In the genomic region with DNA sequence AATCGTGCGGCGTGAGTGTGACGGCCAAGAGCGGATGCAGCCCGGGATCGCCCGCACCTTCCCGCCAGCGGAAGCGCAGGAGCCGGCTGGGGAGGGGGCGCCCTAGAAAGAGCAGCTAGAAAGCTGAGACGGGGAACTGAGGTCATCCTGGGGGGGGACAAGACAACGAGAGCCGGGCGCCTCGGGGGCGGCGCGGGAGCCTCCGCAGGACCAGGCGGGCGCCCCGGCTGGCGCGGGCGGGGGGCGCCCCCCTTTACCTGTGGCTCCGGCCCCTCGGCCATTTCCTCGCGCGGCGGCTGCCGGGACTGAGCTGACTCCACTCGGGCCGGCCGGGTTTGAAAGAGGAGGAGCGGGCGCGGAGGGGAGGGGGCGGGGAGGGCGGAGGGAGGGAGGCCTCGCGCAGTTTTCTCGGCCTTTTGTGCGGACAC, we compare ENCODE assay signal across 8 cellular contexts. TPM values are rescaled to one million over a fixed set of nuclear protein-coding genes. Genes with fewer than 3 reads are reported as not detected.
A peak's percentile ranks its signal among the peaks of the same experiment; 100 is the strongest.
DNase-seq lines count a peak whose midpoint lies in the region; ATAC-seq, FAIRE-seq and TF ChIP-seq lines count a peak whose summit lies in the region.
"Not testable (repeated sequence)": the region's sequence is repeated elsewhere in the genome, so short reads cannot be mapped to it uniquely, and the experiment has no call there.

No MANE protein-coding gene starts in this region.

- H3K4me3 ChIP-seq in AG04449 (ENCODE audit: low read depth, low read length), result peak overlapping the region; percentile 70
- H3K4me3 ChIP-seq in keratinocyte (ENCODE audit: control insufficient read depth in 2 of 3, extremely low read depth in 1 of 3, insufficient read depth in 2 of 3, low read depth in 1 of 3, low read length in 3 of 3), result peak overlapping the region; percentile 49 to 81 (median 68)
- peak overlapping the region; percentile 74 to 99 (median 90) for H3K4me3 ChIP-seq in gastrocnemius medialis

- peaks cover 28% of the 10 kb centered on the region for H3K4me1 Mint-ChIP-seq in activated CD8-positive, alpha-beta T cell treated with anti-CD3 and anti-CD28 coated beads for 36 hours (ENCODE audit: low read depth)

- not testable (repeated sequence) for DNase-seq in AG04449 (ENCODE audit: low read depth, low spot score); keratinocyte (ENCODE audit: low read depth, low spot score)
- DNase-seq in NCI-H82 (lab: John Stamatoyannopoulos, UW), result peak; percentile 62
- peak; percentile 65 for DNase-seq in activated CD8-positive, alpha-beta T cell treated with anti-CD3 and anti-CD28 coated beads for 36 hours
- peak; percentile 82 for DNase-seq in ecto neural progenitor cell (ENCODE audit: low spot score)
- DNase-seq in gastrocnemius medialis, result peak; percentile 29 to 62

- in situ Hi-C loops in gastrocnemius medialis (cut with MboI; ENCODE audit: low sequenced_read_pairs in 4 of 4), result not testable (repeated sequence)

- dilution Hi-C loops in keratinocyte (cut with MboI; ENCODE audit: extremely low pct_ligation_motif_present, low sequenced_read_pairs), result not testable (repeated sequence)

- TF ChIP-seq CTCF in AG04449 (IDR thresholded peaks at IDR 0.05; ENCODE audit: insufficient read depth, low read length, missing control alignments); activated CD8-positive, alpha-beta T cell treated with anti-CD3 and anti-CD28 coated beads for 36 hours (IDR thresholded peaks at IDR 0.05); keratinocyte (optimal IDR thresholded peaks at IDR 0.05 in 1 of 3, IDR thresholded peaks at IDR 0.05 in 1 of 3, conservative IDR thresholded peaks at IDR 0.05 in 1 of 3; ENCODE audit: extremely low read depth in 1 of 3, insufficient read depth in 2 of 3, low read length in 3 of 3); gastrocnemius medialis (IDR thresholded peaks at IDR 0.05 in 4 of 5, conservative IDR thresholded peaks at IDR 0.05 in 1 of 5): not testable (repeated sequence)

- H3K27me3 ChIP-seq in keratinocyte (ENCODE audit: control insufficient read depth, extremely low read depth, insufficient read depth, low read length); gastrocnemius medialis: not testable (repeated sequence)

- not testable (repeated sequence) for H3K4me2 ChIP-seq in keratinocyte (ENCODE audit: control insufficient read depth, extremely low read depth, insufficient read depth, low read depth, low read length)

- H3K36me3 Mint-ChIP-seq in activated CD8-positive, alpha-beta T cell treated with anti-CD3 and anti-CD28 coated beads for 36 hours (ENCODE audit: low read depth), result not testable (repeated sequence)

- H2AFZ ChIP-seq in keratinocyte (ENCODE audit: control insufficient read depth, low read length), result not testable (repeated sequence)

- CTCF ChIA-PET in AG04449 (lab: Yijun Ruan, JAX); activated CD8-positive, alpha-beta T cell treated with anti-CD3 and anti-CD28 coated beads for 36 hours (lab: Charles Lee): not testable (repeated sequence)

- peak; percentile 28 for ATAC-seq in GM18909 (IDR thresholded peaks at IDR 0.05; ENCODE audit: poor library complexity, unreplicated experiment)
- peak; percentile 37 for ATAC-seq in HG03135 (IDR thresholded peaks at IDR 0.05; ENCODE audit: unreplicated experiment)
- ATAC-seq in activated CD8-positive, alpha-beta T cell treated with anti-CD3 and anti-CD28 coated beads for 36 hours, result peak; percentile 61
- ATAC-seq in gastrocnemius medialis, result peak; percentile 77 to 79

- FAIRE-seq in keratinocyte (lab: Jason Lieb, UNC), result not testable (repeated sequence)

- peak overlapping the region; percentile 83 for H3K9ac ChIP-seq in keratinocyte (ENCODE audit: control insufficient read depth, extremely low read depth, insufficient read depth, low read length)

- H3K9me1 ChIP-seq in keratinocyte (ENCODE audit: control insufficient read depth, extremely low read depth, insufficient read depth, low read length), result not testable (repeated sequence)

- POLR2A ChIA-PET in AG04449 (lab: Yijun Ruan, JAX), result interaction anchor here (0.6 to 1.2 kb wide), 5 partner anchors 9 to 197 kb away, joined by 3 to 4 read pairs (median 3); a partner anchor contains a TSS
- POLR2A ChIA-PET in activated CD8-positive, alpha-beta T cell treated with anti-CD3 and anti-CD28 coated beads for 36 hours (lab: Charles Lee), result not testable (repeated sequence)

- not testable (repeated sequence) for H3K4me1 ChIP-seq in keratinocyte (ENCODE audit: control insufficient read depth, extremely low read depth, insufficient read depth, low read length)
- H3K4me1 ChIP-seq in gastrocnemius medialis, result peaks cover 11 to 19% of the 10 kb centered on the region in 2 donors

- H3K79me2 ChIP-seq in keratinocyte (ENCODE audit: control insufficient read depth, insufficient read depth, low read length), result peaks cover 30% of the 10 kb centered on the region

- H3K36me3 ChIP-seq in keratinocyte (ENCODE audit: control insufficient read depth in 2 of 2, extremely low read depth in 1 of 2, insufficient read depth in 2 of 2, low read length in 2 of 2); gastrocnemius medialis: not testable (repeated sequence)

- not testable (repeated sequence) for H3K27ac Mint-ChIP-seq in activated CD8-positive, alpha-beta T cell treated with anti-CD3 and anti-CD28 coated beads for 36 hours

- H3K9me3 ChIP-seq in keratinocyte (ENCODE audit: control insufficient read depth, low read depth, low read length); gastrocnemius medialis: not testable (repeated sequence)

- peak overlapping the region; percentile 70 for H3K4me3 Mint-ChIP-seq in activated CD8-positive, alpha-beta T cell treated with anti-CD3 and anti-CD28 coated beads for 36 hours

- H3K27ac ChIP-seq in keratinocyte (ENCODE audit: control insufficient read depth, insufficient read depth, low read length) (peak overlapping the region; percentile 49), gastrocnemius medialis (peak overlapping the region; percentile 88 to 99 (median 98))

- not testable (repeated sequence) for H3K9me3 Mint-ChIP-seq in activated CD8-positive, alpha-beta T cell treated with anti-CD3 and anti-CD28 coated beads for 36 hours

- TF ChIP-seq POLR2A in gastrocnemius medialis (IDR thresholded peaks at IDR 0.05), result not testable (repeated sequence)

- not testable (repeated sequence) for H3K27me3 Mint-ChIP-seq in activated CD8-positive, alpha-beta T cell treated with anti-CD3 and anti-CD28 coated beads for 36 hours

- intact Hi-C loops in activated CD8-positive, alpha-beta T cell treated with anti-CD3 and anti-CD28 coated beads for 36 hours (cut with micrococcal nuclease), result not testable (repeated sequence)
- intact Hi-C loops in gastrocnemius medialis (cut with DNase I; ENCODE audit: low total_unique reads), result loop anchor here (2.0 to 5.0 kb wide), 2 partner anchors 81 to 174 kb away; a partner anchor contains a TSS

- H4K20me1 ChIP-seq in keratinocyte (ENCODE audit: control insufficient read depth, extremely low read depth, insufficient read depth, low read length), result not testable (repeated sequence)

RNA-seq across cellular contexts. Expression of a gene that starts 56.8 kb away (rescaled TPM):
- not detected for total RNA-seq in activated CD8-positive, alpha-beta T cell treated with anti-CD3 and anti-CD28 coated beads for 36 hours
- polyA plus RNA-seq in keratinocyte, result not detected in 3 replicates
- not detected for polyA plus RNA-seq in keratinocyte (2011; ENCODE audit: low read depth)
- 0.08 TPM in 1 of 2 replicates, not detected in the other for polyA plus RNA-seq in keratinocyte (2011; cell fraction: cytosol; rRNA removed)
- 0.05 and 0.08 TPM in 2 replicates for polyA plus RNA-seq in keratinocyte (2011; cell fraction: nucleus; rRNA removed)
- 0.10 TPM in 1 of 2 replicates, not detected in the other for polyA plus RNA-seq in keratinocyte (2012; ENCODE audit: low replicate concordance)
- not detected in 3 replicates for polyA minus RNA-seq in keratinocyte
- not detected for polyA minus RNA-seq in keratinocyte (2011; cell fraction: cytosol; rRNA and poly(A)+ RNA removed)
- not detected in 2 replicates for polyA minus RNA-seq in keratinocyte (2011; cell fraction: nucleus; rRNA and poly(A)+ RNA removed)
- total RNA-seq in gastrocnemius medialis, result not detected

Comparison
In these comparisons a context has a peak if more than half of its experiments do, and no peak if none do; other contexts are left out.
1. ATAC-seq: peak in every context shown above with its lines; median percentile 78 in gastrocnemius medialis; 61 in activated CD8-positive, alpha-beta T cell treated with anti-CD3 and anti-CD28 coated beads for 36 hours; 37 in HG03135; 28 in GM18909.